ENCODE assay signal across 8 cellular contexts in genomic region chr17:69326302-69327059, GRCh38. TPM values are rescaled to one million over a fixed set of nuclear protein-coding genes. Genes with fewer than 3 reads are reported as not detected.
DNase-seq lines count a peak whose midpoint lies in the region; ATAC-seq, FAIRE-seq and TF ChIP-seq lines count a peak whose summit lies in the region.

No MANE protein-coding gene starts in this region.

- CTCF ChIA-PET in GM12878 (lab: Yijun Ruan, JAX), result interaction anchor here (0.9 to 1.6 kb wide), 4 partner anchors 9 to 548 kb away, joined by 3 to 5 read pairs (median 4); no protein-coding TSS in a partner anchor

- H3K36me3 ChIP-seq in DOHH2 (ENCODE audit: control insufficient read depth, low read length), result no peaks in the 10 kb centered on the region
- no peaks in the 10 kb centered on the region for H3K36me3 ChIP-seq in Loucy (ENCODE audit: insufficient read depth, low read length)
- no peaks in the 10 kb centered on the region for H3K36me3 ChIP-seq in GM12878 (ENCODE audit: control insufficient read depth in 2 of 2, insufficient read depth in 2 of 2, low read length in 1 of 2)
- H3K36me3 ChIP-seq in spleen, result no peaks in the 10 kb centered on the region

- H3K4me3 ChIP-seq in DOHH2 (ENCODE audit: low read length), result peak overlapping the region; percentile 80
- peak overlapping the region; percentile 77 for H3K4me3 ChIP-seq in Loucy (ENCODE audit: low read length, poor library complexity, severe bottlenecking)
- peak overlapping the region; percentile 76 for H3K4me3 ChIP-seq in GM12878
- peak overlapping the region; percentile 64 to 87 (median 68) for H3K4me3 ChIP-seq in spleen

- H3K4me2 ChIP-seq in DOHH2 (ENCODE audit: low read length), result peak overlapping the region; percentile 91
- H3K4me2 ChIP-seq in Loucy (ENCODE audit: low read depth, low read length, poor library complexity, severe bottlenecking), result peak overlapping the region; percentile 70
- H3K4me2 ChIP-seq in GM12878 (ENCODE audit: control insufficient read depth, insufficient read depth), result peak overlapping the region; percentile 72

- TSS peak; percentile 62 for BruUV-seq in GM12878 (replicated peaks; lab: Mats Ljungman, UMichigan)

- H3F3A ChIP-seq in DOHH2 (ENCODE audit: control insufficient read depth, insufficient read depth), result no peaks in the 10 kb centered on the region
- no peaks in the 10 kb centered on the region for H3F3A ChIP-seq in Loucy (ENCODE audit: low read depth)

- H2AFZ ChIP-seq in Loucy (ENCODE audit: low read length), result peak overlapping the region; percentile 87
- peak overlapping the region; percentile 82 for H2AFZ ChIP-seq in GM12878 (ENCODE audit: control insufficient read depth, low read depth, low read length)

- peak overlapping the region; percentile 89 to 96 (median 93) for H3K4me3 Mint-ChIP-seq in immature natural killer cell

- no peak for TF ChIP-seq RAD21 in GM12878 (IDR thresholded peaks at IDR 0.05; ENCODE audit: insufficient read depth, low read depth, low read length)

- H4K20me1 ChIP-seq in DOHH2 (ENCODE audit: control insufficient read depth, insufficient read depth, low read depth, low read length) (no peaks in the 10 kb centered on the region), Loucy (ENCODE audit: insufficient read depth, low read length, poor library complexity, severe bottlenecking) (no peaks in the 10 kb centered on the region), GM12878 (ENCODE audit: control insufficient read depth, insufficient read depth) (no peaks in the 10 kb centered on the region)

- H3K27me3 Mint-ChIP-seq in immature natural killer cell (ENCODE audit: low read depth in 3 of 3), result peaks cover 0 to 7% (median 3%) of the 10 kb centered on the region in 3 donors

- TF ChIP-seq CTCF in DOHH2 (IDR thresholded peaks at IDR 0.05; ENCODE audit: low read depth, low read length, poor library complexity, severe bottlenecking), result no peak
- TF ChIP-seq CTCF in Loucy (conservative IDR thresholded peaks at IDR 0.05; ENCODE audit: low read length), result no peak
- no peak for TF ChIP-seq CTCF in GM12878 (IDR thresholded peaks at IDR 0.05 in 2 of 3, conservative IDR thresholded peaks at IDR 0.05 in 1 of 3; ENCODE audit: control insufficient read depth in 2 of 3, extremely low read depth in 1 of 3, insufficient read depth in 1 of 3, low read depth in 3 of 3, low read length in 3 of 3)
- no peak for TF ChIP-seq CTCF in spleen (IDR thresholded peaks at IDR 0.05 in 8 of 11, conservative IDR thresholded peaks at IDR 0.05 in 3 of 11)

- H3K27ac Mint-ChIP-seq in immature natural killer cell, result peak overlapping the region; percentile 87 to 95 (median 89)

- ATAC-seq in GM21390 (IDR thresholded peaks at IDR 0.05; ENCODE audit: unreplicated experiment) (peak; percentile 1), GM12878 (peak; percentile 9)

- DNase-seq in GM12878 (ENCODE audit: low read depth, low spot score), result no peak
- DNase-seq in immature natural killer cell, result peak in 1 of 3 donors; percentile 10
- DNase-seq in spleen, result no peak
- DNase-seq in AG08396 (ENCODE audit: low spot score), result no peak
- no peak for DNase-seq in activated CD4-positive, CD25-positive, alpha-beta regulatory T cell (lab: John Stamatoyannopoulos, UW)

- intact Hi-C loops in GM12878 (cut with micrococcal nuclease; ENCODE audit: unreplicated experiment), result loop anchor here (5.0 kb wide), 1 partner anchor 66 kb away; no protein-coding TSS in a partner anchor
- intact Hi-C loops in spleen (cut with DNase I; ENCODE audit: low total_unique reads), result no loop called here

- no peak; a peak in 1 of 4 replicates for TF ChIP-seq EP300 in GM12878 (IDR thresholded peaks at IDR 0.05; ENCODE audit: borderline replicate concordance in 1 of 2, control insufficient read depth in 1 of 2, low read depth in 2 of 2, low read length in 2 of 2)

- peaks cover 17% of the 10 kb centered on the region for H3K4me1 ChIP-seq in DOHH2 (ENCODE audit: control insufficient read depth, low read length)
- peaks cover 12% of the 10 kb centered on the region for H3K4me1 ChIP-seq in Loucy (ENCODE audit: insufficient read depth, low read length, poor library complexity, severe bottlenecking)
- no peaks in the 10 kb centered on the region for H3K4me1 ChIP-seq in GM12878 (ENCODE audit: control insufficient read depth, insufficient read depth, low read length)
- peaks cover 0 to 35% (median 16%) of the 10 kb centered on the region in 6 donors for H3K4me1 ChIP-seq in spleen

- H3K9me3 Mint-ChIP-seq in immature natural killer cell, result no peaks in the 10 kb centered on the region

- POLR2A ChIA-PET in GM12878 (lab: Charles Lee), result interaction anchor here (0.6 to 1.6 kb wide), 10 partner anchors 9 to 817 kb away, joined by 3 to 8 read pairs (median 3); partner anchors contain the start of gene MAP2K6

- H3K36me3 Mint-ChIP-seq in immature natural killer cell, result no peaks in the 10 kb centered on the region

- H3K9me3 ChIP-seq in DOHH2 (ENCODE audit: control insufficient read depth, insufficient read depth, low read length) (no peaks in the 10 kb centered on the region), Loucy (ENCODE audit: insufficient read depth, low read depth, low read length) (no peaks in the 10 kb centered on the region), GM12878 (replicated peaks; ENCODE audit: control insufficient read depth, insufficient read depth, low read length) (no peaks in the 10 kb centered on the region; the same call in 2 of the 3 replicates), spleen (no peaks in the 10 kb centered on the region)

- peak; percentile 83 for FAIRE-seq in GM12878 (lab: Jason Lieb, UNC)

- RAD21 ChIA-PET in GM12878 (lab: Charles Lee; ENCODE audit: unreplicated experiment), result interaction anchor here (0.9 to 1.6 kb wide), 7 partner anchors 9 to 552 kb away, joined by 3 to 4 read pairs (median 3); no protein-coding TSS in a partner anchor

- 1% methylated on average over 47 of the region's 54 CpGs for WGBS in GM12878 (ENCODE audit: insufficient coverage, insufficient replicate concordance, low lambda C conversion rate, missing lambda C conversion rate)
- WGBS in spleen, 5 donors, result 1 to 2% (median 2%) methylated on average over 21 to 54 of the region's 54 CpGs

- H3K79me2 ChIP-seq in DOHH2 (ENCODE audit: control insufficient read depth, low read length), result no peaks in the 10 kb centered on the region
- H3K79me2 ChIP-seq in Loucy (ENCODE audit: insufficient read depth, low read length), result no peaks in the 10 kb centered on the region
- H3K79me2 ChIP-seq in GM12878 (ENCODE audit: control insufficient read depth, insufficient read depth, low read length), result peaks cover 30% of the 10 kb centered on the region

- H3K9me2 ChIP-seq in DOHH2 (replicated peaks; ENCODE audit: control insufficient read depth, low read length) (no peaks in the 10 kb centered on the region), Loucy (replicated peaks; ENCODE audit: low read depth, low read length) (no peaks in the 10 kb centered on the region)

- peaks cover 21% of the 10 kb centered on the region for H3K27me3 ChIP-seq in DOHH2 (ENCODE audit: control insufficient read depth, low read length)
- H3K27me3 ChIP-seq in Loucy (ENCODE audit: insufficient read depth, low read length, poor library complexity, severe bottlenecking), result peaks cover 12% of the 10 kb centered on the region
- H3K27me3 ChIP-seq in GM12878 (replicated peaks in 1 of 2; ENCODE audit: control insufficient read depth in 2 of 2, insufficient read depth in 2 of 2, low read length in 1 of 2), result no peaks in the 10 kb centered on the region
- H3K27me3 ChIP-seq in spleen (replicated peaks in 1 of 7), result peaks cover 0 to 4% (median 0%) of the 10 kb centered on the region in 7 donors

- H3K4me1 Mint-ChIP-seq in immature natural killer cell, result peaks cover 26 to 29% of the 10 kb centered on the region in 2 donors

- SMC1A ChIA-PET in GM12878 (lab: Charles Lee; ENCODE audit: uncharacterized antibody, unreplicated experiment), result interaction anchor here (0.8 to 3.6 kb wide), 7 partner anchors 13 to 1038 kb away, joined by 3 to 24 read pairs (median 4); partner anchors contain the start of gene MAP2K6

- in situ Hi-C loops in GM12878 (cut with MboI), result loop anchor here (5.0 kb wide), 1 partner anchor 191 kb away; no protein-coding TSS in a partner anchor

- H3K9ac ChIP-seq in Loucy (ENCODE audit: low read depth, low read length, poor library complexity, severe bottlenecking), result peak overlapping the region; percentile 54
- peak overlapping the region; percentile 88 for H3K9ac ChIP-seq in GM12878 (ENCODE audit: control insufficient read depth, insufficient read depth, low read length)

- no peak overlapping the region for H3K27ac ChIP-seq in DOHH2 (ENCODE audit: low read depth, low read length)
- H3K27ac ChIP-seq in GM12878 (ENCODE audit: control insufficient read depth, insufficient read depth), result peak overlapping the region; percentile 71
- peak overlapping the region; percentile 71 to 89 (median 88) for H3K27ac ChIP-seq in spleen

- TF ChIP-seq POLR2A in GM12878 (IDR thresholded peaks at IDR 0.05; ENCODE audit: low read depth, low read length) (no peak), spleen (IDR thresholded peaks at IDR 0.05) (peak in 1 of 3 donors; percentile 63)

TF ChIP-seq in GM12878, 131 proteins besides CTCF, POLR2A, EP300 and RAD21 (continues in another document):
- TF ChIP-seq WRNIP1 (IDR thresholded peaks at IDR 0.05; ENCODE audit: borderline replicate concordance, low read depth, low read length) (no peak), IRF4 (IDR thresholded peaks at IDR 0.05; ENCODE audit: low read depth, low read length) (no peak), ZNF207 (IDR thresholded peaks at IDR 0.05; ENCODE audit: borderline replicate concordance) (no peak)

RNA-seq across cellular contexts. Expression of gene ABCA5, which starts 0.5 kb away (rescaled TPM):
- total RNA-seq in GM12878 (2013; cell fraction: nucleolus; rRNA removed), result 357 and 358 TPM in 2 replicates
- total RNA-seq in GM12878 (2014; rRNA removed) (17.5 and 22.0 TPM in 2 replicates), GM12878 (2014; rRNA removed; fragmentation: Illumina TruSeq; extraction: Trizol) (26.1 and 31.4 TPM in 2 replicates), GM12878 (2021) (15.7 and 17.2 TPM in 2 replicates), spleen (10 to 100 TPM; 22.1 to 43.8 (median 26.1) TPM)
- polyA plus RNA-seq in GM12878 (2011; ENCODE audit: low read depth), result 12.6 TPM
- polyA plus RNA-seq in GM12878 (2011; rRNA removed) (25.4 and 46.9 TPM in 2 replicates), GM12878 (2014; fragmentation: Illumina TruSeq; extraction: Trizol) (14.5 and 22.9 TPM in 2 replicates), GM12878 (2014; fragmentation: Nextera tagmentation; extraction: Ambion mirVana) (10 to 100 TPM; 11.8 to 31.1 TPM), GM12878 (2014; rRNA removed) (12.3 and 15.6 TPM in 2 replicates), GM12878 (2016; fragmentation: Nextera tagmentation; extraction: Ambion mirVana) (10 to 100 TPM; 18.7 to 18.8 TPM), immature natural killer cell (1 to 10 TPM; 4.2 to 9.6 (median 4.7) TPM), spleen (10 to 100 TPM in 2 of 3 donors, 1 to 10 TPM in 1; 9.5 to 16.3 (median 10.9) TPM)
- polyA plus RNA-seq in GM12878 (2011; cell fraction: cytosol; rRNA removed), result 5.0 and 7.0 TPM in 2 replicates
- 34.9 and 49.2 TPM in 2 replicates for polyA plus RNA-seq in GM12878 (2011; cell fraction: nucleus; rRNA removed)
- polyA plus RNA-seq in GM12878 (2012), result 22.9 and 25.4 TPM in 2 replicates
- 29.2 and 33.4 TPM in 2 replicates for polyA minus RNA-seq in GM12878 (2011; rRNA and poly(A)+ RNA removed)
- 6.0 and 7.5 TPM in 2 replicates for polyA minus RNA-seq in GM12878 (2011; cell fraction: cytosol; rRNA and poly(A)+ RNA removed)
- 41.3 and 65.5 TPM in 2 replicates for polyA minus RNA-seq in GM12878 (2011; cell fraction: nucleus; rRNA and poly(A)+ RNA removed)
